In genomic region chr9:130806388-130806716, GRCh38 we compare ENCODE assay signal across 17 cellular contexts. TPM values are rescaled to one million over a fixed set of nuclear protein-coding genes. Genes with fewer than 3 reads are reported as not detected.
DNase-seq lines count a peak whose midpoint lies in the region; ATAC-seq and TF ChIP-seq lines count a peak whose summit lies in the region.
"Had no signal": no experiment of that assay in that cellular context is flagged by ENCODE, and none has a peak within 500 bp of the region (broad histone marks: within the 10 kb centered on the region; RNA-seq: fewer than 3 reads in every experiment).

No MANE protein-coding gene starts in this region.

- H3K4me3 Mint-ChIP-seq in effector memory CD8-positive, alpha-beta T cell, result no peak overlapping the region
- H3K4me3 Mint-ChIP-seq: CD4-positive, CD25-positive, alpha-beta regulatory T cell had no signal

- POLR2A ChIA-PET in A673 (lab: Charles Lee; ENCODE audit: low non-redundant PET), result no interaction called here

- peak; percentile 54 for ATAC-seq in effector memory CD8-positive, alpha-beta T cell (replicated peaks)
- ATAC-seq: Panc1 had no signal

- peaks cover 16 to 19% of the 10 kb centered on the region in 2 donors for H3K4me1 Mint-ChIP-seq in effector memory CD8-positive, alpha-beta T cell (ENCODE audit: low read depth in 2 of 2)

- CTCF ChIA-PET in A673 (lab: Charles Lee), result no interaction called here

- H3K36me3 ChIP-seq in A673 (ENCODE audit: insufficient read depth, low read length, poor library complexity, severe bottlenecking) (no peaks in the 10 kb centered on the region), DOHH2 (ENCODE audit: control insufficient read depth, low read length) (no peaks in the 10 kb centered on the region)
- H3K36me3 ChIP-seq: MG63 had no signal

- DNase-seq in A673 (ENCODE audit: low spot score) (peak; percentile 45), NCI-H82 treated with DMSO at 0.1 percent for 48 hours (lab: John Stamatoyannopoulos, UW; ENCODE audit: unreplicated experiment) (peak; percentile 35), NCI-H146 treated with DMSO at 0.1 percent for 48 hours (lab: John Stamatoyannopoulos, UW; ENCODE audit: unreplicated experiment) (no peak), NCI-H2107 treated with DMSO at 0.1 percent for 48 hours (lab: John Stamatoyannopoulos, UW; ENCODE audit: unreplicated experiment) (no peak), NCI-H2081 treated with DMSO at 0.1 percent for 48 hours (lab: John Stamatoyannopoulos, UW) (no peak)
- DNase-seq in effector memory CD8-positive, alpha-beta T cell, result no peak
- DNase-seq: Caco-2; CD4-positive, CD25-positive, alpha-beta regulatory T cell; GOT3; KG1; MG63; NCI-H1092 treated with DMSO at 0.1 percent for 48 hours; NCI-H1694; NCI-H2107; NCI-H226 had no signal

- no TSS peak for BruUV-seq in A673 (replicated peaks; lab: Mats Ljungman, UMichigan)

- TF ChIP-seq CTCF in A673 (conservative IDR thresholded peaks at IDR 0.05; ENCODE audit: low read depth, low read length) (no peak), DOHH2 (IDR thresholded peaks at IDR 0.05; ENCODE audit: low read depth, low read length, poor library complexity, severe bottlenecking) (no peak)

- H3K27me3 ChIP-seq in A673 (replicated peaks; ENCODE audit: insufficient read depth, low read depth, low read length, poor library complexity), result no peaks in the 10 kb centered on the region
- H3K27me3 ChIP-seq in DOHH2 (ENCODE audit: control insufficient read depth, low read length), result no peaks in the 10 kb centered on the region
- H3K27me3 ChIP-seq: MG63 had no signal

- H3K4me3 ChIP-seq in A673 (ENCODE audit: low read depth, low read length, poor library complexity, severe bottlenecking) (no peak overlapping the region), DOHH2 (ENCODE audit: low read length) (peak overlapping the region; percentile 35)
- H3K4me3 ChIP-seq: MG63 had no signal

- no peaks in the 10 kb centered on the region for H3K9me2 ChIP-seq in DOHH2 (replicated peaks; ENCODE audit: control insufficient read depth, low read length)

- intact Hi-C loops in A673 (cut with micrococcal nuclease; ENCODE audit: unreplicated experiment), result no loop called here

- no peaks in the 10 kb centered on the region for H3K9me3 Mint-ChIP-seq in effector memory CD8-positive, alpha-beta T cell

- peaks cover 18% of the 10 kb centered on the region for H3K4me1 ChIP-seq in A673 (ENCODE audit: insufficient read depth, low read length, poor library complexity, severe bottlenecking)
- H3K4me1 ChIP-seq in DOHH2 (ENCODE audit: control insufficient read depth, low read length), result peaks cover 21% of the 10 kb centered on the region
- H3K4me1 ChIP-seq: Caco-2 had no signal

- H3K27ac ChIP-seq in A673 (ENCODE audit: low read depth, low read length, poor library complexity, severe bottlenecking) (peak overlapping the region; percentile 11), DOHH2 (ENCODE audit: low read depth, low read length) (peak overlapping the region; percentile 47)

- peak overlapping the region in 1 of 2 donors; percentile 42 for H3K27ac Mint-ChIP-seq in effector memory CD8-positive, alpha-beta T cell
- H3K27ac Mint-ChIP-seq: CD4-positive, CD25-positive, alpha-beta regulatory T cell had no signal

- peak overlapping the region; percentile 61 for H3K4me2 ChIP-seq in DOHH2 (ENCODE audit: low read length)

- H3F3A ChIP-seq in DOHH2 (ENCODE audit: control insufficient read depth, insufficient read depth), result peaks cover 10% of the 10 kb centered on the region

- H3K9me3 ChIP-seq in A673 (ENCODE audit: low read depth, low read length, poor library complexity, severe bottlenecking) (peaks cover 9% of the 10 kb centered on the region), DOHH2 (ENCODE audit: control insufficient read depth, insufficient read depth, low read length) (no peaks in the 10 kb centered on the region)
- H3K9me3 ChIP-seq: Caco-2 had no signal

- H3K27me3 Mint-ChIP-seq in effector memory CD8-positive, alpha-beta T cell, result no peaks in the 10 kb centered on the region

- H3K79me2 ChIP-seq in DOHH2 (ENCODE audit: control insufficient read depth, low read length), result peaks cover 3% of the 10 kb centered on the region; the same call in 1 of the 2 replicates

- no peaks in the 10 kb centered on the region for H4K20me1 ChIP-seq in DOHH2 (ENCODE audit: control insufficient read depth, insufficient read depth, low read depth, low read length)

- H3K36me3 Mint-ChIP-seq in effector memory CD8-positive, alpha-beta T cell (ENCODE audit: insufficient read depth), result no peaks in the 10 kb centered on the region
- H3K36me3 Mint-ChIP-seq: CD4-positive, CD25-positive, alpha-beta regulatory T cell had no signal

RNA-seq across cellular contexts. Expression of gene ABL1, which starts 28.7 kb away (rescaled TPM):
- 78.6 and 81.3 TPM in 2 replicates for total RNA-seq in A673 (2021)

Comparison
In these comparisons a context has a peak if more than half of its experiments do, and no peak if none do; other contexts are left out.
1. DNase-seq: peak in A673 (single experiment) and NCI-H82 treated with DMSO at 0.1 percent for 48 hours (single experiment); none in effector memory CD8-positive, alpha-beta T cell (0 of 3), NCI-H146 treated with DMSO at 0.1 percent for 48 hours (single experiment), NCI-H2107 treated with DMSO at 0.1 percent for 48 hours (single experiment) and NCI-H2081 treated with DMSO at 0.1 percent for 48 hours (single experiment).